8 cellular contexts compared by ENCODE assay signal in the genomic region with DNA sequence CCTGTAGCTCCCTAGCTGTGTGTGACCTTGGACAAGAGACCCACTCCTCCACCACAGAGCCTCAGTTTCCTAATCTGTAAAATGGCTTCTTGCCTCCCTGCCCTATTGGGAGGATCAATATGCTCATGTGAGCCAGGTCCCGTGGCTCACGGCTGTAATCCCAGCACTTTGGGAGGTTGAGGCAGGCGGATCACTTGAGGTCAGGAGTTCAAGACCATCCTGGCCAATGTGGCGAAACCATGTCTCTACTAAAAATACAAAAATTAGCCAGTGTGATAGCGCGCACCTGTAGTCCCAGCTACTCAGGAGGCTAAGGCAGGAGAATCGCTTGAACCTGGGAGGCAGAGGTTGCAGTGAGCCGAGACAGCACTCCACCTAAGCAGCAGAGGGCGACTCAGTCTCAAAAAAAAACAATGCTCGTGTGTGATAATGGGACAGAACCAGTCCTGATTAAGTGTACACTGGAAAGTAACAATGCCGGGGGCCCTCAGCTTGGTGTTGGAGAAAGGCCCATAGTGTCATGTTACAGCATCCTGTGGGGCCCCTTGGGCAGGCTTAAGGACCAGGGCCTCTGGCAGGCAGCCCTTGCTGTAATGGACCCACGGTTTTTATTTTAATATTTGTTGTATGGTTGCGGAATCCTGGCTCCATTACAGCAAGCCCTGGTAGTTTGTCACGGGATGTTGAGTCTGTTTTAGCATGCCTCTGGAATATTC. TPM values are rescaled to one million over a fixed set of nuclear protein-coding genes. Genes with fewer than 3 reads are reported as not detected.
DNase-seq lines count a peak whose midpoint lies in the region; ATAC-seq and TF ChIP-seq lines count a peak whose summit lies in the region.

No MANE protein-coding gene starts in this region.

- peaks cover 21% of the 10 kb centered on the region for H3K36me3 ChIP-seq in osteoblast (ENCODE audit: insufficient read depth, low read length)

- peak overlapping the region; percentile 20 for H3K4me3 ChIP-seq in osteoblast (ENCODE audit: insufficient read depth, low read length)

- no peaks in the 10 kb centered on the region for H3K9me3 ChIP-seq in osteoblast (ENCODE audit: low read depth, low read length)

- no peak overlapping the region for H3K27ac ChIP-seq in osteoblast (ENCODE audit: low read depth, low read length)

- peaks cover 11% of the 10 kb centered on the region for H3K4me1 ChIP-seq in osteoblast (ENCODE audit: insufficient read depth, low read length)

- H2AFZ ChIP-seq in osteoblast (ENCODE audit: low read length), result peak overlapping the region; percentile 60

- ATAC-seq in esophagus mucosa (peak; percentile 23), HG03520 (IDR thresholded peaks at IDR 0.05; ENCODE audit: unreplicated experiment) (no peak), GM19324 (IDR thresholded peaks at IDR 0.05; ENCODE audit: low FRiP score, unreplicated experiment) (no peak)

- H3K27me3 ChIP-seq in osteoblast (ENCODE audit: insufficient read depth, low read length), result no peaks in the 10 kb centered on the region

- peak; percentile 71 for DNase-seq in AG20443 (ENCODE audit: low spot score)
- DNase-seq in H4 (ENCODE audit: low spot score), result peak; percentile 79
- peak; percentile 23 for DNase-seq in NCI-H446 treated with DMSO at 0.1 percent for 48 hours (lab: John Stamatoyannopoulos, UW)
- DNase-seq in activated CD4-positive, alpha-beta T cell treated with anti-CD3 and anti-CD28 coated beads, Interleukin-2, amount 50 U/mL, for 1 hour, result peak; percentile 50
- peak; percentile 93 for DNase-seq in osteoblast (ENCODE audit: insufficient read length, low spot score, missing footprints)

- TF ChIP-seq CTCF in osteoblast (IDR thresholded peaks at IDR 0.05; ENCODE audit: extremely low read depth, low read depth, low read length), result peak; percentile 65

- H4K20me1 ChIP-seq in osteoblast (ENCODE audit: insufficient read depth, low read length), result peaks cover 22% of the 10 kb centered on the region

- H3K4me2 ChIP-seq in osteoblast (ENCODE audit: insufficient read depth, low read length), result peak overlapping the region; percentile 49

- H3K79me2 ChIP-seq in osteoblast (ENCODE audit: insufficient read depth, low read length), result peaks cover 13% of the 10 kb centered on the region

RNA-seq across cellular contexts. Expression of a gene that starts 6.8 kb away (rescaled TPM):
- total RNA-seq in H4 (2014; rRNA removed; shearing (Covaris generic)), result 6,191 and 6,227 TPM in 2 replicates
- total RNA-seq in esophagus mucosa, result 1,446 TPM
- 2,306 and 3,079 TPM in 2 replicates for total RNA-seq in osteoblast

RNA-seq across cellular contexts. Expression of a gene that starts 9.4 kb away (rescaled TPM):
- 2.3 and 2.7 TPM in 2 replicates for total RNA-seq in H4 (2014; rRNA removed; shearing (Covaris generic))
- total RNA-seq in esophagus mucosa (30.4 TPM), osteoblast (67.5 and 75.6 TPM in 2 replicates)

RNA-seq across cellular contexts. Expression of a gene that starts 15.6 kb away (rescaled TPM):
- 3,219 and 3,620 TPM in 2 replicates for total RNA-seq in H4 (2014; rRNA removed; shearing (Covaris generic))
- total RNA-seq in esophagus mucosa (2,820 TPM), osteoblast (2,082 and 2,185 TPM in 2 replicates)

RNA-seq across cellular contexts. Expression of a gene that starts 24.8 kb away (rescaled TPM):
- total RNA-seq in H4 (2014; rRNA removed; shearing (Covaris generic)), result 6.1 and 7.6 TPM in 2 replicates
- 1.8 TPM for total RNA-seq in esophagus mucosa
- 346 and 377 TPM in 2 replicates for total RNA-seq in osteoblast

RNA-seq across cellular contexts. Expression of a gene that starts 29.0 kb away (rescaled TPM):
- total RNA-seq in H4 (2014; rRNA removed; shearing (Covaris generic)), result 2.6 and 6.0 TPM in 2 replicates
- total RNA-seq in esophagus mucosa (3.3 TPM), osteoblast (4.3 and 6.5 TPM in 2 replicates)

Comparison
In these comparisons a context has a peak if more than half of its experiments do, and no peak if none do; other contexts are left out.
1. DNase-seq: peak in every context shown above with its lines; median percentile 93 in osteoblast; 79 in H4; 71 in AG20443; 50 in activated CD4-positive, alpha-beta T cell treated with anti-CD3 and anti-CD28 coated beads, Interleukin-2, amount 50 U/mL, for 1 hour; 23 in NCI-H446 treated with DMSO at 0.1 percent for 48 hours.